ENCODE assay signal across 7 cellular contexts in the genomic region with DNA sequence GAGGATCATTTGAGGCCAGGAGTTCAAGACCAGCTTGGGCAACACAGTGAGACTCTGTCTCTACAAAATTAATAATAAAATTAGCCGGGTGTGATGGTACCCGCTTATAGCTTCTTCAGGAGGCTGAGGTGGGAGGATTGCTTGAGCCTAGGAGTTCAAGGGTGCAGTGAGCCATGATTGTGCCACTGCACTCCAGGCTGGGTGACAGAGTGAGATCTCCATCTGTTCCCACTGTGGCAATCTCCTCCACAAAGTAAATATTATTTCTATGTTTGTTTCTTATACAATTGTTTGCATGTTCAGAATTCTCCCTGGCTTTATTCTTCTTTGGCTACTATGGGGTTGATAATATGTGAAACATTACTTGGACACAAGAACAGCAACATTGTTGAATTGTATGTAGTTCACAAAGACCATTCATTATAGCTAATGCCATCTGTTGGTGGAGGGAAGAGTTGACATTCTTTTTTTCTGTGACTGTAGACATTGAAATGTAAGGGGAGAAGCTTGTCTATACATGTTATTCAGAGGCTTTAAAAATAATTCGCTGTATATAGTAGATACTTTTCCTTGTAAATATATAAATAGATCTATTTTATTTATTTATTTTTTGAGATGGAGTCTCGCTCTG. TPM values are rescaled to one million over a fixed set of nuclear protein-coding genes. Genes with fewer than 3 reads are reported as not detected.
A peak's percentile ranks its signal among the peaks of the same experiment; 100 is the strongest.
DNase-seq lines count a peak whose midpoint lies in the region; ATAC-seq and TF ChIP-seq lines count a peak whose summit lies in the region.

No MANE protein-coding gene starts in this region.

- in situ Hi-C loops in T47D (cut with HindIII; ENCODE audit: low pct_unique_long_range_greater_than_20kb, low sequenced_read_pairs), result no loop called here

- peak; percentile 81 to 84 for TF ChIP-seq RAD21 in liver (IDR thresholded peaks at IDR 0.05)

- 83% methylated on average over 4 of the region's 4 CpGs for WGBS in liver

- POLR2A ChIA-PET in GM10248 (lab: Yijun Ruan, JAX), result interaction anchor here (0.6 kb wide), 1 partner anchor 16 kb away, joined by 5 read pairs; no protein-coding TSS in a partner anchor

- H3K4me3 ChIP-seq in NB4 (ENCODE audit: low read depth, low read length) (no peak overlapping the region), liver (ENCODE audit: low read depth in 1 of 3, low read length in 3 of 3) (no peak overlapping the region)

- TF ChIP-seq CTCF in GM10248 (IDR thresholded peaks at IDR 0.05; ENCODE audit: control extremely low read depth, extremely low read depth, low read depth, missing control alignments), result peak; percentile 67
- TF ChIP-seq CTCF in NB4 (IDR thresholded peaks at IDR 0.05; ENCODE audit: low read depth, low read length), result peak; percentile 38
- peak; percentile 49 for TF ChIP-seq CTCF in liver (IDR thresholded peaks at IDR 0.05; ENCODE audit: low read depth, low read length, missing input control)

- no peak for ATAC-seq in GM21447 (IDR thresholded peaks at IDR 0.05; ENCODE audit: unreplicated experiment)
- ATAC-seq in HG03354 (IDR thresholded peaks at IDR 0.05; ENCODE audit: poor library complexity, severe bottlenecking, unreplicated experiment), result no peak

- CTCF ChIA-PET in GM10248 (lab: Yijun Ruan, JAX), result interaction anchor here (0.6 to 1.9 kb wide), 19 partner anchors 9 to 256 kb away, joined by 3 to 9 read pairs (median 4); a partner anchor contains a TSS

- DNase-seq in GM10248 (ENCODE audit: extremely low spot score) (peak; percentile 54), NB4 (ENCODE audit: low read depth) (peak; percentile 47), T47D (ENCODE audit: low read depth in 1 of 2, low spot score in 1 of 2) (peak; percentile 19 to 73)
- no peak for DNase-seq in stimulated activated CD4-positive, alpha-beta T cell treated with anti-CD3 and anti-CD28 coated beads, Interleukin-4, amount 100 ng/mL, for 1 hour

- H3K36me3 ChIP-seq in liver (ENCODE audit: control insufficient read depth in 4 of 4, insufficient read depth in 3 of 4, low read depth in 1 of 4, low read length in 3 of 4), result no peaks in the 10 kb centered on the region

- no peak overlapping the region for H3K27ac ChIP-seq in liver (ENCODE audit: low read depth in 1 of 2, low read length in 2 of 2)

- TF ChIP-seq POLR2A in NB4 (IDR thresholded peaks at IDR 0.05; ENCODE audit: extremely low read depth, insufficient read length), result no peak

- H3K4me1 ChIP-seq in liver (ENCODE audit: control insufficient read depth in 4 of 4, insufficient read depth in 4 of 4, low read length in 3 of 4), result no peaks in the 10 kb centered on the region

- no peaks in the 10 kb centered on the region for H3K27me3 ChIP-seq in liver (ENCODE audit: control insufficient read depth in 4 of 4, insufficient read depth in 4 of 4, low read length in 3 of 4)

- no peaks in the 10 kb centered on the region for H3K9me3 ChIP-seq in liver (ENCODE audit: control insufficient read depth in 4 of 4, low read length in 3 of 4)

- no peak overlapping the region for H3K9ac ChIP-seq in liver (ENCODE audit: low read depth in 1 of 2, low read length in 2 of 2)

TF ChIP-seq in liver, 16 proteins besides CTCF, POLR2A, EP300 and RAD21:
- TF ChIP-seq TAF1 (conservative IDR thresholded peaks at IDR 0.05), result no peak
- TF ChIP-seq, protein P1, sequence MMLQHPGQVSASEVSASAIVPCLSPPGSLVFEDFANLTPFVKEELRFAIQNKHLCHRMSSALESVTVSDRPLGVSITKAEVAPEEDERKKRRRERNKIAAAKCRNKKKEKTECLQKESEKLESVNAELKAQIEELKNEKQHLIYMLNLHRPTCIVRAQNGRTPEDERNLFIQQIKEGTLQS (IDR thresholded peaks at IDR 0.05), result no peak
- TF ChIP-seq, protein P2, sequence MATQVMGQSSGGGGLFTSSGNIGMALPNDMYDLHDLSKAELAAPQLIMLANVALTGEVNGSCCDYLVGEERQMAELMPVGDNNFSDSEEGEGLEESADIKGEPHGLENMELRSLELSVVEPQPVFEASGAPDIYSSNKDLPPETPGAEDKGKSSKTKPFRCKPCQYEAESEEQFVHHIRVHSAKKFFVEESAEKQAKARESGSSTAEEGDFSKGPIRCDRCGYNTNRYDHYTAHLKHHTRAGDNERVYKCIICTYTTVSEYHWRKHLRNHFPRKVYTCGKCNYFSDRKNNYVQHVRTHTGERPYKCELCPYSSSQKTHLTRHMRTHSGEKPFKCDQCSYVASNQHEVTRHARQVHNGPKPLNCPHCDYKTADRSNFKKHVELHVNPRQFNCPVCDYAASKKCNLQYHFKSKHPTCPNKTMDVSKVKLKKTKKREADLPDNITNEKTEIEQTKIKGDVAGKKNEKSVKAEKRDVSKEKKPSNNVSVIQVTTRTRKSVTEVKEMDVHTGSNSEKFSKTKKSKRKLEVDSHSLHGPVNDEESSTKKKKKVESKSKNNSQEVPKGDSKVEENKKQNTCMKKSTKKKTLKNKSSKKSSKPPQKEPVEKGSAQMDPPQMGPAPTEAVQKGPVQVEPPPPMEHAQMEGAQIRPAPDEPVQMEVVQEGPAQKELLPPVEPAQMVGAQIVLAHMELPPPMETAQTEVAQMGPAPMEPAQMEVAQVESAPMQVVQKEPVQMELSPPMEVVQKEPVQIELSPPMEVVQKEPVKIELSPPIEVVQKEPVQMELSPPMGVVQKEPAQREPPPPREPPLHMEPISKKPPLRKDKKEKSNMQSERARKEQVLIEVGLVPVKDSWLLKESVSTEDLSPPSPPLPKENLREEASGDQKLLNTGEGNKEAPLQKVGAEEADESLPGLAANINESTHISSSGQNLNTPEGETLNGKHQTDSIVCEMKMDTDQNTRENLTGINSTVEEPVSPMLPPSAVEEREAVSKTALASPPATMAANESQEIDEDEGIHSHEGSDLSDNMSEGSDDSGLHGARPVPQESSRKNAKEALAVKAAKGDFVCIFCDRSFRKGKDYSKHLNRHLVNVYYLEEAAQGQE (IDR thresholded peaks at IDR 0.05), result no peak
- TF ChIP-seq HNF4A (conservative IDR thresholded peaks at IDR 0.05), result no peak
- no peak for TF ChIP-seq FOXA2 (IDR thresholded peaks at IDR 0.05)
- no peak for TF ChIP-seq NR2F2 (IDR thresholded peaks at IDR 0.05)
- no peak for TF ChIP-seq FOXA1 (IDR thresholded peaks at IDR 0.05)
- TF ChIP-seq EGR1 (IDR thresholded peaks at IDR 0.05; ENCODE audit: low read depth in 2 of 2), result no peak
- no peak for TF ChIP-seq HNF4G (IDR thresholded peaks at IDR 0.05)
- no peak for TF ChIP-seq SP1 (IDR thresholded peaks at IDR 0.05)

RNA-seq across cellular contexts. Expression of a gene that starts 47.8 kb away (rescaled TPM):
- total RNA-seq in liver, result 10 to 100 TPM; 58.8 to 77.5 TPM
- polyA plus RNA-seq in liver, result 10 to 100 TPM; 29.9 to 68.7 TPM
